In the genomic region with DNA sequence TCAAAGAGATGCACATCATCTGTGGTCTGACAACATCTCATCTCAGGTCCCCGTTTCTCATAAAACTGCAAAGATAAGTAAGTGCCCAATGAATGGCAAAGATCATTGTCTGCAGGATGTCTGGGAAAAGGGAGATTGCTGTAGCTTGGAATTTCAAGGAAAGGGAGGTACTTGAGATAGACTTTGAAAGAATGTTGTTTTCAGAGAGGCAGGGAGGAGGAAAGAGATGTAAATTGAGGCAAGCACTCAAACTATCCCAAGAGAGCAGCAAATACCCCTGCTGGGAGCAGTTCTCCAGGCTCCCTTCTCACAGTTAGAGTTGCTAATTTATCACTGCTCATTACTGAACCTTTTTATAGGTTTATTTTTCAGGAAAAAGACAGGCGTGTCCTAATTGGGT, we compare ENCODE assay signal across 17 cellular contexts.
"Had no signal": no experiment of that assay in that cellular context is flagged by ENCODE, and none has a peak within 500 bp of the region (broad histone marks: within the 10 kb centered on the region; RNA-seq: fewer than 3 reads in every experiment).

No MANE protein-coding gene starts in this region.

- H3K27ac ChIP-seq: adrenal gland, body of pancreas, SK-N-MC, tibial nerve had no signal

- H3K4me1 ChIP-seq: adrenal gland, body of pancreas had no signal

- H3K4me3 ChIP-seq: adrenal gland, body of pancreas, SK-N-MC, tibial nerve had no signal

- H3K9me3 ChIP-seq: adrenal gland, body of pancreas, tibial nerve had no signal

- DNase-seq: activated CD4-positive, alpha-beta T cell treated with anti-CD3 and anti-CD28 coated beads for 36 hours; activated CD8-positive, alpha-beta T cell treated with anti-CD3 and anti-CD28 coated beads, Interleukin-2, amount 10 ng/mL, durations not matched to agents 7 days and 5 days; activated naive CD4-positive, alpha-beta T cell treated with anti-CD3 and anti-CD28 coated beads, Interleukin-2, amount 10 ng/mL, durations not matched to agents 7 days and 5 days; adrenal gland; body of pancreas; cortex of kidney; effector CD8-positive, alpha-beta T cell; hippocampal formation; kidney; right cardiac atrium; small intestine; T-cell; T1000 had no signal

- H3K36me3 ChIP-seq: adrenal gland, tibial nerve had no signal

- ATAC-seq: activated CD4-positive, alpha-beta T cell treated with anti-CD3 and anti-CD28 coated beads for 36 hours; activated CD8-positive, alpha-beta T cell treated with anti-CD3 and anti-CD28 coated beads, Interleukin-2, amount 10 ng/mL, durations not matched to agents 7 days and 5 days; activated T-helper 17 cell treated with anti-CD3 and anti-CD28 coated beads, Interleukin-2, amount 50 U/mL, for 72 hours; body of pancreas; right cardiac atrium; stimulated activated effector memory CD8-positive, alpha-beta T cell treated with anti-CD3 and anti-CD28 coated beads, Interleukin-12 subunit alpha, Interleukin-12 subunit beta, amount 100 ng/mL, for 72 hours; T-cell had no signal

- H3K27me3 ChIP-seq: adrenal gland, body of pancreas, tibial nerve had no signal
